Comparison of ENCODE assay signal across 9 cellular contexts in genomic region chr17:82848022-82848592, GRCh38. TPM values are rescaled to one million over a fixed set of nuclear protein-coding genes. Genes with fewer than 3 reads are reported as not detected.
DNase-seq lines count a peak whose midpoint lies in the region; ATAC-seq and TF ChIP-seq lines count a peak whose summit lies in the region.
"Had no signal": no experiment of that assay in that cellular context is flagged by ENCODE, and none has a peak within 500 bp of the region (broad histone marks: within the 10 kb centered on the region; RNA-seq: fewer than 3 reads in every experiment).

No MANE protein-coding gene starts in this region.

- no peaks in the 10 kb centered on the region for H3K9me3 Mint-ChIP-seq in CD4-positive, alpha-beta T cell

- POLR2A ChIA-PET in CD4-positive, alpha-beta T cell (lab: Charles Lee), result interaction anchor here (0.7 to 1.9 kb wide), 2 partner anchors 16 to 18 kb away, joined by 4 to 8 read pairs; no protein-coding TSS in a partner anchor

- H3K4me1 ChIP-seq in effector memory CD4-positive, alpha-beta T cell (ENCODE audit: control insufficient read depth, insufficient read depth, low read length, poor library complexity, severe bottlenecking), result no peaks in the 10 kb centered on the region

- DNase-seq in CD4-positive, alpha-beta T cell, result peak in 6 of 10 experiments; percentile 14 to 52 (median 32)
- DNase-seq in T-helper 17 cell, result no peak
- DNase-seq in effector memory CD4-positive, alpha-beta T cell, result peak; percentile 18 to 36 (median 19)
- peak; percentile 75 for DNase-seq in posterior vena cava (ENCODE audit: low spot score)
- no peak for DNase-seq in occipital lobe (lab: John Stamatoyannopoulos, UW)
- no peak for DNase-seq in NK-92 (lab: John Stamatoyannopoulos, UW; ENCODE audit: unreplicated experiment)
- DNase-seq in medulla oblongata (ENCODE audit: extremely low spot score), result no peak

- intact Hi-C loops in CD4-positive, alpha-beta T cell (cut with DNase I, micrococcal nuclease), result no loop called here
- intact Hi-C loops in posterior vena cava (cut with DNase I), result no loop called here

- no peaks in the 10 kb centered on the region for H3K9me3 ChIP-seq in CD4-positive, alpha-beta T cell (ENCODE audit: control insufficient read depth, low read length)
- no peaks in the 10 kb centered on the region for H3K9me3 ChIP-seq in T-helper 17 cell (ENCODE audit: control insufficient read depth, low read length, poor library complexity, severe bottlenecking)
- no peaks in the 10 kb centered on the region for H3K9me3 ChIP-seq in effector memory CD4-positive, alpha-beta T cell (ENCODE audit: control insufficient read depth, low read length)

- no peaks in the 10 kb centered on the region for H3K27me3 Mint-ChIP-seq in CD4-positive, alpha-beta T cell
- no peaks in the 10 kb centered on the region for H3K27me3 Mint-ChIP-seq in T-helper 17 cell

- peaks cover 13% of the 10 kb centered on the region for H3K4me1 Mint-ChIP-seq in CD4-positive, alpha-beta T cell (ENCODE audit: low read depth)
- peaks cover 9% of the 10 kb centered on the region for H3K4me1 Mint-ChIP-seq in T-helper 17 cell

- no peak overlapping the region for H3K4me3 ChIP-seq in effector memory CD4-positive, alpha-beta T cell (ENCODE audit: insufficient read depth, low read depth, low read length, poor library complexity, severe bottlenecking)
- H3K4me3 ChIP-seq: GM12878 had no signal

- peak overlapping the region; percentile 59 for H3K27ac Mint-ChIP-seq in CD4-positive, alpha-beta T cell
- H3K27ac Mint-ChIP-seq in T-helper 17 cell, result peak overlapping the region; percentile 19

- TF ChIP-seq CTCF in CD4-positive, alpha-beta T cell (IDR thresholded peaks at IDR 0.05), result no peak

- H3K27ac ChIP-seq in CD4-positive, alpha-beta T cell (ENCODE audit: low read depth, low read length), result no peak overlapping the region
- peak overlapping the region; percentile 18 for H3K27ac ChIP-seq in effector memory CD4-positive, alpha-beta T cell (ENCODE audit: insufficient read depth, low read length, poor library complexity, severe bottlenecking)

- H3K36me3 ChIP-seq in effector memory CD4-positive, alpha-beta T cell (ENCODE audit: control insufficient read depth, insufficient read depth, low read length), result no peaks in the 10 kb centered on the region

- no peaks in the 10 kb centered on the region for H3K36me3 Mint-ChIP-seq in CD4-positive, alpha-beta T cell (ENCODE audit: low read depth)
- H3K36me3 Mint-ChIP-seq in T-helper 17 cell (ENCODE audit: low read depth), result no peaks in the 10 kb centered on the region

- no peaks in the 10 kb centered on the region for H3K27me3 ChIP-seq in CD4-positive, alpha-beta T cell (ENCODE audit: control insufficient read depth, insufficient read depth, low read length)
- H3K27me3 ChIP-seq in effector memory CD4-positive, alpha-beta T cell (replicated peaks; ENCODE audit: control insufficient read depth, insufficient read depth, low read length, poor library complexity, severe bottlenecking), result no peaks in the 10 kb centered on the region

- CTCF ChIA-PET in CD4-positive, alpha-beta T cell (lab: Charles Lee), result no interaction called here

- ATAC-seq in CD4-positive, alpha-beta T cell (ENCODE audit: poor library complexity), result peak; percentile 86
- peak; percentile 72 for ATAC-seq in T-helper 17 cell
- no peak for ATAC-seq in HG02981 (IDR thresholded peaks at IDR 0.05; ENCODE audit: unreplicated experiment)

- peak overlapping the region; percentile 34 for H3K4me3 Mint-ChIP-seq in CD4-positive, alpha-beta T cell
- peak overlapping the region; percentile 43 for H3K4me3 Mint-ChIP-seq in T-helper 17 cell

RNA-seq across cellular contexts. Expression of gene ZNF750, which starts 8.3 kb away (rescaled TPM):
- not detected for total RNA-seq in CD4-positive, alpha-beta T cell
- total RNA-seq in T-helper 17 cell (not detected), posterior vena cava (not detected), occipital lobe (not detected)
- total RNA-seq: GM12878 had no signal

Comparison
In these comparisons a context has a peak if more than half of its experiments do, and no peak if none do; other contexts are left out.
1. DNase-seq: peak in CD4-positive, alpha-beta T cell (6 of 10), effector memory CD4-positive, alpha-beta T cell (3 of 3) and posterior vena cava (single experiment); none in T-helper 17 cell (0 of 3), occipital lobe (single experiment), NK-92 (single experiment) and medulla oblongata (single experiment).